Comparison of ENCODE assay signal across 8 cellular contexts in the genomic region with DNA sequence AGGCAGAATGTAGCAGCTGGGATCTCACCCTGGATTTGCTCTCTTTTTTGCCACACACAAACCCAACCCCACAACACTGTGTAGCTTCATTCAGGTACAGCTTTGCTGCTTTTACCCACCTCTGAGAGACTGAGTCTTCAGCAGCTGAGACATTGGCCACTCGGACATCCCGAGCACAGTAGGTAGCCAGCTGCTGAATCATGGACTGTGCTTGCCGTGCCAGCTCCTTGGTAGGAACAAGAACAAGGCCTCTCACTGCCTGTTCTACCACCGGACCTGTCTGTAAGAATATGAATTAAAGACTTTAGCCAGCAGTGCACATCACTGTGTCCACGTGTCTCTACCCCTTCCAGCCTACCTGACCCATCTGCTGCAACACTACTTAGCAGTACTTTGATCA. TPM values are rescaled to one million over a fixed set of nuclear protein-coding genes. Genes with fewer than 3 reads are reported as not detected.
DNase-seq lines count a peak whose midpoint lies in the region; ATAC-seq and TF ChIP-seq lines count a peak whose summit lies in the region.

No MANE protein-coding gene starts in this region.

- H4K20me1 ChIP-seq in PC-3 (ENCODE audit: low read length), result no peaks in the 10 kb centered on the region

- H3K9me3 ChIP-seq in CD4-positive, alpha-beta memory T cell (ENCODE audit: control insufficient read depth in 1 of 2, low read length in 2 of 2), result no peaks in the 10 kb centered on the region
- H3K9me3 ChIP-seq in PC-3 (ENCODE audit: low read length), result no peaks in the 10 kb centered on the region
- no peaks in the 10 kb centered on the region for H3K9me3 ChIP-seq in ovary

- no peak for ATAC-seq in PC-3
- ATAC-seq in HG03571 (IDR thresholded peaks at IDR 0.05; ENCODE audit: unreplicated experiment), result no peak
- no peak for ATAC-seq in GM21737 (IDR thresholded peaks at IDR 0.05; ENCODE audit: unreplicated experiment)

- peaks cover 31% of the 10 kb centered on the region for H3K4me1 ChIP-seq in CD4-positive, alpha-beta memory T cell (ENCODE audit: insufficient read depth, low read length)
- H3K4me1 ChIP-seq in PC-3 (ENCODE audit: insufficient read depth, low read length) (peaks cover 26% of the 10 kb centered on the region), ovary (ENCODE audit: insufficient read depth) (peaks cover 6% of the 10 kb centered on the region)

- H3K27ac ChIP-seq in CD4-positive, alpha-beta memory T cell (ENCODE audit: low read depth, low read length), result peak overlapping the region; percentile 94
- H3K27ac ChIP-seq in PC-3 (ENCODE audit: low read length) (peak overlapping the region; percentile 66), epithelial cell of prostate (peak overlapping the region; percentile 55), ovary (no peak overlapping the region)

- peaks cover 26 to 41% (median 34%) of the 10 kb centered on the region in 4 donors for H3K4me1 Mint-ChIP-seq in CD4-positive, alpha-beta memory T cell

- 51 to 66% (median 54%) methylated on average over 5 of the region's 5 CpGs for WGBS in ovary, 3 donors

- peaks cover 35 to 72% of the 10 kb centered on the region in 2 donors for H3K36me3 Mint-ChIP-seq in CD4-positive, alpha-beta memory T cell

- no peaks in the 10 kb centered on the region for H3F3A ChIP-seq in PC-3 (ENCODE audit: low read length, unreplicated experiment)

- no peak overlapping the region for H2AFZ ChIP-seq in PC-3 (ENCODE audit: low read length)

- peak overlapping the region; percentile 96 for H3K4me2 ChIP-seq in PC-3 (ENCODE audit: low read length)

- H3K4me3 ChIP-seq in CD4-positive, alpha-beta memory T cell (ENCODE audit: low read length in 2 of 2), result peak overlapping the region; percentile 93
- H3K4me3 ChIP-seq in PC-3 (ENCODE audit: low read length) (peak overlapping the region; percentile 91), ovary (peak overlapping the region; percentile 77)

- peaks cover 56% of the 10 kb centered on the region for H3K79me2 ChIP-seq in PC-3 (ENCODE audit: low read length)

- no peaks in the 10 kb centered on the region for H3K9me3 Mint-ChIP-seq in CD4-positive, alpha-beta memory T cell

- DNase-seq in CD4-positive, alpha-beta memory T cell, result no peak
- DNase-seq in PC-3 (no peak), epithelial cell of prostate (ENCODE audit: low read depth, low spot score) (no peak), ovary (no peak), UCSD-AML1 (lab: John Stamatoyannopoulos, UW; ENCODE audit: unreplicated experiment) (no peak), COR-L47 (lab: John Stamatoyannopoulos, UW) (no peak)

- no peaks in the 10 kb centered on the region for H3K27me3 Mint-ChIP-seq in CD4-positive, alpha-beta memory T cell

- POLR2A ChIA-PET in CD4-positive, alpha-beta memory T cell (lab: Charles Lee; ENCODE audit: partially characterized antibody), result interaction anchor here (1.0 to 5.8 kb wide), 14 partner anchors 7 to 538 kb away, joined by 3 to 67 read pairs (median 14); partner anchors contain the start of genes DBNL, H2AZ2, NUDCD3 and OGDH
- POLR2A ChIA-PET in PC-3 (lab: Charles Lee; ENCODE audit: unreplicated experiment), result interaction anchor here (0.5 to 0.8 kb wide), 2 partner anchors 9 to 12 kb away, joined by 3 to 6 read pairs; partner anchors contain the start of gene TMED4

- no peak for TF ChIP-seq EP300 in ovary (IDR thresholded peaks at IDR 0.05)

- H3K27ac Mint-ChIP-seq in CD4-positive, alpha-beta memory T cell, result peak overlapping the region; percentile 97 to 99 (median 99)

- H3K9ac ChIP-seq in PC-3 (ENCODE audit: low read length), result peak overlapping the region; percentile 97

- TF ChIP-seq POLR2A in ovary (IDR thresholded peaks at IDR 0.05), result no peak

- TF ChIP-seq CTCF in PC-3 (conservative IDR thresholded peaks at IDR 0.05; ENCODE audit: low read depth, low read length) (no peak), ovary (IDR thresholded peaks at IDR 0.05) (no peak)

- CTCF ChIA-PET in CD4-positive, alpha-beta memory T cell (lab: Charles Lee; ENCODE audit: partially characterized antibody), result interaction anchor here (0.9 to 5.4 kb wide), 8 partner anchors 8 to 314 kb away, joined by 3 to 36 read pairs (median 4); partner anchors contain the start of gene NUDCD3
- CTCF ChIA-PET in PC-3 (lab: Charles Lee), result no interaction called here

- intact Hi-C loops in CD4-positive, alpha-beta memory T cell (cut with micrococcal nuclease), result loop anchor here (2.0 to 5.0 kb wide), 3 partner anchors 35 to 490 kb away; partner anchors contain the start of genes OGDH, POLM and ZMIZ2
- intact Hi-C loops in PC-3 (cut with micrococcal nuclease), result no loop called here
- intact Hi-C loops in ovary (cut with DNase I), result no loop called here

- no peaks in the 10 kb centered on the region for H3K27me3 ChIP-seq in CD4-positive, alpha-beta memory T cell (ENCODE audit: insufficient read depth, low read length)
- H3K27me3 ChIP-seq in PC-3 (ENCODE audit: low read length), result no peaks in the 10 kb centered on the region
- H3K27me3 ChIP-seq in ovary, result no peaks in the 10 kb centered on the region

- peaks cover 51% of the 10 kb centered on the region for H3K36me3 ChIP-seq in CD4-positive, alpha-beta memory T cell (ENCODE audit: insufficient read depth, low read length)
- H3K36me3 ChIP-seq in PC-3 (ENCODE audit: low read depth, low read length) (peaks cover 53% of the 10 kb centered on the region), ovary (no peaks in the 10 kb centered on the region)

- H3K4me3 Mint-ChIP-seq in CD4-positive, alpha-beta memory T cell, result peak overlapping the region; percentile 94 to 99 (median 96)

- H3K9me2 ChIP-seq in PC-3 (replicated peaks; ENCODE audit: low read length), result no peaks in the 10 kb centered on the region

- BruUV-seq in PC-3 (replicated peaks; lab: Mats Ljungman, UMichigan), result no TSS peak

RNA-seq across cellular contexts. Expression of gene DDX56, which starts 0.9 kb away (rescaled TPM):
- 100 to 1,000 TPM; 109 to 114 TPM for total RNA-seq in CD4-positive, alpha-beta memory T cell
- 10 to 100 TPM; 48.9 to 50.5 TPM for polyA plus RNA-seq in CD4-positive, alpha-beta memory T cell
- 93.8 and 119 TPM in 2 replicates for total RNA-seq in PC-3 (2014; rRNA removed)
- 10 to 100 TPM; 33.6 to 78.4 (median 53.4) TPM for total RNA-seq in ovary
- 10 to 100 TPM; 39.2 to 43.4 TPM for polyA plus RNA-seq in ovary

RNA-seq across cellular contexts. Expression of gene TMED4, which starts 9.3 kb away (rescaled TPM):
- 100 to 1,000 TPM; 108 to 110 TPM for total RNA-seq in CD4-positive, alpha-beta memory T cell
- polyA plus RNA-seq in CD4-positive, alpha-beta memory T cell, result 10 to 100 TPM; 65.4 to 68.1 TPM
- 70.6 and 80.0 TPM in 2 replicates for total RNA-seq in PC-3 (2014; rRNA removed)
- total RNA-seq in ovary, result 100 to 1,000 TPM in 2 of 7 donors, 10 to 100 TPM in 5; 74.9 to 155 (median 95.9) TPM
- polyA plus RNA-seq in ovary, result 100 to 1,000 TPM in 1 of 2 donors, 10 to 100 TPM in 1; 79.3 to 106 TPM

RNA-seq across cellular contexts. Expression of gene NPC1L1, which starts 31.6 kb away (rescaled TPM):
- total RNA-seq in CD4-positive, alpha-beta memory T cell, result under 1 TPM; 0.19 to 0.23 TPM
- not detected for polyA plus RNA-seq in CD4-positive, alpha-beta memory T cell
- total RNA-seq in PC-3 (2014; rRNA removed) (0.04 TPM in 1 of 2 replicates, not detected in the other), ovary (under 1 TPM; 0.05 to 0.28 (median 0.24) TPM)
- polyA plus RNA-seq in ovary, result under 1 TPM; 0.18 to 0.22 TPM

RNA-seq across cellular contexts. Expression of gene OGDH, which starts 33.7 kb away (rescaled TPM):
- 100 to 1,000 TPM; 116 to 126 TPM for total RNA-seq in CD4-positive, alpha-beta memory T cell
- polyA plus RNA-seq in CD4-positive, alpha-beta memory T cell, result 10 to 100 TPM; 42.2 to 61.6 TPM
- total RNA-seq in PC-3 (2014; rRNA removed) (66.2 and 67.2 TPM in 2 replicates), ovary (10 to 100 TPM; 25.9 to 84.6 (median 59.3) TPM)
- 10 to 100 TPM; 24.4 to 49.2 TPM for polyA plus RNA-seq in ovary

Comparison
In these comparisons a context has a peak if more than half of its experiments do, and no peak if none do; other contexts are left out.
1. H3K27ac ChIP-seq: peak in CD4-positive, alpha-beta memory T cell (single experiment), PC-3 (single experiment) and epithelial cell of prostate (single experiment); none in ovary (0 of 2).
2. Peak in every context shown above with its lines, with median percentiles within 50 percentile points of each other: H3K4me3 ChIP-seq.